Comparison of ENCODE assay signal across 10 cellular contexts in the genomic region with DNA sequence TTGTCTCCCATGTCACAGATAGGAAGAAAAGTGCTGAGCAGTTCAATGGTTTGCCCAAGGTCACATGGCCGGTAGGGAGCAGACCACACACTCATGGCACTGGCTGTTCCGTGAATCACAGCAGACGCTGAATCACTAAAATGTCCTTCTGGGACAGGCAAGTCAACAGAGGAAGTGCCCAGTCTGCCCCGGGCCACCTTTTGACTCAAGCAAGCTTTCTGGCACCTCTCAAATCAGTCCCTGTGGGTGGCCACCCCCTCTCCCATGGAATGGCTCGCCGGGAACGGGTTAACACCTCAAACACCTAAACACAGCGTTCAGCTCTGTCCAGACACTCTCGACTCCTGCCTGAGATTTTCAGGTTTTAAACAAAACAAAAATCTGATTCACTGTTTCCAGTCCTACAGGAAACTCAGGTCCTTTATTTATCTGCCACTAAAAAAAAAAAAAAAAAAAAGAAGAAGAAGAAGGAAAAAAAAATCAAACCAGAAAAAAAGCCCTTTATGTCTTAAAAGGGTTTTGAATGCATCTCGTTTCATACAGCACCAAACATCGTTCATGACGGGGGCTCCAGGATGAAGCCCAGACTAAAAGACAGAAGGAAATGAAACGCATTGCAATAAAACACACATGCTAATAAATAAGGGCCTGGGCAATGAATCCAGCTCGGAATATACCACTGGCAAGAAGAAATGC. TPM values are rescaled to one million over a fixed set of nuclear protein-coding genes. Genes with fewer than 3 reads are reported as not detected.
A peak's percentile ranks its signal among the peaks of the same experiment; 100 is the strongest.
DNase-seq lines count a peak whose midpoint lies in the region; ATAC-seq and TF ChIP-seq lines count a peak whose summit lies in the region.
"Had no signal": no experiment of that assay in that cellular context is flagged by ENCODE, and none has a peak within 500 bp of the region (broad histone marks: within the 10 kb centered on the region; RNA-seq: fewer than 3 reads in every experiment).

No MANE protein-coding gene starts in this region.

- ATAC-seq in activated naive CD8-positive, alpha-beta T cell treated with anti-CD3 and anti-CD28 coated beads, Interleukin-2, amount 50 U/mL, for 24 hours: peak; percentile 93

- H3K9me3 ChIP-seq in stomach: peaks cover 0 to 20% (median 10%) of the 10 kb centered on the region in 4 donors

- no peak for TF ChIP-seq POLR2A in stomach (IDR thresholded peaks at IDR 0.05)

- no peaks in the 10 kb centered on the region for H3K36me3 ChIP-seq in stomach

- peak; percentile 30 for DNase-seq in DMS 273 (lab: John Stamatoyannopoulos, UW; ENCODE audit: unreplicated experiment)
- no peak for DNase-seq in DMS 273 treated with DMSO at 0.1 percent for 48 hours (lab: John Stamatoyannopoulos, UW)
- peak; percentile 59 for DNase-seq in activated naive CD8-positive, alpha-beta T cell treated with anti-CD3 and anti-CD28 coated beads, Interleukin-2, amount 50 U/mL, for 24 hours
- DNase-seq in lung microvascular endothelial cell (ENCODE audit: low read depth in 2 of 2): peak; percentile 55 to 60
- DNase-seq in stomach: peak; percentile 31
- no peak for DNase-seq in middle frontal gyrus (ENCODE audit: extremely low spot score, low spot score)
- DNase-seq in effector CD8-positive, alpha-beta T cell (lab: John Stamatoyannopoulos, UW): no peak
- no peak for DNase-seq in NCI-H2081 (lab: John Stamatoyannopoulos, UW)

- no peak overlapping the region for H3K27ac ChIP-seq in stomach
- H3K27ac ChIP-seq: 22Rv1 had no signal

- no peak overlapping the region for H3K4me3 ChIP-seq in stomach

- intact Hi-C loops in stomach (cut with DNase I; ENCODE audit: low total_unique reads): no loop called here

- H3K27ac Mint-ChIP-seq in activated naive CD8-positive, alpha-beta T cell treated with anti-CD3 and anti-CD28 coated beads, Interleukin-2, amount 50 U/mL, for 24 hours: peak overlapping the region; percentile 91

- peaks cover 0 to 21% (median 0%) of the 10 kb centered on the region in 3 donors for H3K27me3 ChIP-seq in stomach

- H3K4me1 ChIP-seq in stomach: peaks cover 0 to 5% (median 4%) of the 10 kb centered on the region in 4 donors

- TF ChIP-seq CTCF in stomach (IDR thresholded peaks at IDR 0.05): no peak

- H3K36me3 Mint-ChIP-seq in activated naive CD8-positive, alpha-beta T cell treated with anti-CD3 and anti-CD28 coated beads, Interleukin-2, amount 50 U/mL, for 24 hours (ENCODE audit: low read depth): peaks cover 64% of the 10 kb centered on the region

- H3K27me3 Mint-ChIP-seq in activated naive CD8-positive, alpha-beta T cell treated with anti-CD3 and anti-CD28 coated beads, Interleukin-2, amount 50 U/mL, for 24 hours: no peaks in the 10 kb centered on the region

- H3K4me1 Mint-ChIP-seq in activated naive CD8-positive, alpha-beta T cell treated with anti-CD3 and anti-CD28 coated beads, Interleukin-2, amount 50 U/mL, for 24 hours: peaks cover 58% of the 10 kb centered on the region

- peak overlapping the region; percentile 61 for H3K4me3 Mint-ChIP-seq in activated naive CD8-positive, alpha-beta T cell treated with anti-CD3 and anti-CD28 coated beads, Interleukin-2, amount 50 U/mL, for 24 hours
- H3K4me3 Mint-ChIP-seq: nephron had no signal

- WGBS in stomach, 5 donors: 14 to 20% (median 15%) methylated on average over 13 to 14 of the region's 14 CpGs

- no peak for TF ChIP-seq EP300 in stomach (IDR thresholded peaks at IDR 0.05)

- peaks cover 24% of the 10 kb centered on the region for H3K9me3 Mint-ChIP-seq in activated naive CD8-positive, alpha-beta T cell treated with anti-CD3 and anti-CD28 coated beads, Interleukin-2, amount 50 U/mL, for 24 hours

RNA-seq across cellular contexts. Expression of gene CARD11, which starts 15.4 kb away (rescaled TPM):
- 2.2 and 3.1 TPM in 2 replicates for total RNA-seq in lung microvascular endothelial cell
- 1 to 10 TPM in 3 of 5 donors, under 1 TPM in 1, not detected in 1; 0.45 to 9.7 (median 4.3) TPM for total RNA-seq in stomach
- polyA plus RNA-seq in stomach: 1 to 10 TPM; 1.4 to 1.8 (median 1.7) TPM

Comparison
In these comparisons a context has a peak if more than half of its experiments do, and no peak if none do; other contexts are left out.
1. DNase-seq: peak in DMS 273 (single experiment), activated naive CD8-positive, alpha-beta T cell treated with anti-CD3 and anti-CD28 coated beads, Interleukin-2, amount 50 U/mL, for 24 hours (single experiment), lung microvascular endothelial cell (2 of 2) and stomach (single experiment); none in DMS 273 treated with DMSO at 0.1 percent for 48 hours (single experiment), middle frontal gyrus (single experiment), effector CD8-positive, alpha-beta T cell (single experiment) and NCI-H2081 (0 of 2).